Comparison of ENCODE assay signal across 8 cellular contexts in the genomic region with DNA sequence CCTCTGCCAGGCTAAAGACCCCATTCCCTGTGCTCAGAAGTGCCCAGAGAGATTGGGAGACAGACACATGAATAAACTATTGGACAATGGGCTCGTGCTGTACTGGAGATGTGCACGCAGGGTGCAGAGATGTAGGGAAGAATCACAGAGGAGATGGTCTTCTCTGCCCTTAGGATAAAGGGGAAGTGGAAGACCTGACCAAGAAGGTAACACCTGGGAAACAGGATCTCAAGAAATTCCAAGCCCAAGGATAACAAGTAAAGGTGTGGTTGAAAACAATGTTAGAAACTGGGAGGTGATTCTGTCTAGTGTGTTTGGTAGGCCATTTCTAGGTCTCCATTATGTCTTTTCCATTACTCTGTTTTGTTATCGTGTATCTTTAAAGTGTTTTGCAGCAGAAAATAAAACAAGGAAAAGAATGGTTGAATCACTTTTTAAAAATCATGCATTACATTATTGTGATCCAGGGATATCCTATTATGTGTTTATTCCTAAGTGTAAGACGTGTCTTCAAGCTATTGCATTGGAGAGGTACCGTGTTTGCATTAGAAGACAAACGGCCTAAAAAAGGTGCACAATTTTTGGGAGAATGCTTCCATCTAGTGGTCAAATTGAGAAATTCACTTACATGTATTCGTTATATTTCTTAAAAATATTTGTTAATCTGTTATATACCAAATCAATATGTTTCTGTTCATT. TPM values are rescaled to one million over a fixed set of nuclear protein-coding genes. Genes with fewer than 3 reads are reported as not detected.
DNase-seq lines count a peak whose midpoint lies in the region; ATAC-seq, FAIRE-seq and TF ChIP-seq lines count a peak whose summit lies in the region.

No MANE protein-coding gene starts in this region.

- H3K27me3 ChIP-seq in Panc1 (ENCODE audit: control insufficient read depth, insufficient read depth, low read length) (peaks cover 2% of the 10 kb centered on the region; the same call in 1 of the 2 replicates), pancreas (no peaks in the 10 kb centered on the region)

- CTCF ChIA-PET in Panc1 (lab: Charles Lee): no interaction called here

- no peaks in the 10 kb centered on the region for H3K9me3 Mint-ChIP-seq in activated naive CD8-positive, alpha-beta T cell treated with anti-CD3 and anti-CD28 coated beads, Interleukin-2, amount 50 U/mL, for 24 hours

- H3K4me1 ChIP-seq in Panc1 (ENCODE audit: control insufficient read depth, insufficient read depth, low read length) (no peaks in the 10 kb centered on the region), pancreas (no peaks in the 10 kb centered on the region)

- intact Hi-C loops in Panc1 (cut with micrococcal nuclease; ENCODE audit: unreplicated experiment): loop anchor here (5.0 to 10.0 kb wide), 4 partner anchors 341 to 864 kb away; no protein-coding TSS in a partner anchor
- intact Hi-C loops in pancreas (cut with DNase I): no loop called here

- no peaks in the 10 kb centered on the region for H3K36me3 Mint-ChIP-seq in activated naive CD8-positive, alpha-beta T cell treated with anti-CD3 and anti-CD28 coated beads, Interleukin-2, amount 50 U/mL, for 24 hours (ENCODE audit: low read depth)

- H3K27me3 Mint-ChIP-seq in activated naive CD8-positive, alpha-beta T cell treated with anti-CD3 and anti-CD28 coated beads, Interleukin-2, amount 50 U/mL, for 24 hours: peaks cover 9% of the 10 kb centered on the region

- H3K9me3 ChIP-seq in Panc1 (ENCODE audit: control insufficient read depth, insufficient read depth, low read depth, low read length): no peaks in the 10 kb centered on the region
- no peaks in the 10 kb centered on the region for H3K9me3 ChIP-seq in pancreas

- in situ Hi-C loops in Panc1 (cut with HindIII; ENCODE audit: low pct_unique_long_range_greater_than_20kb, low sequenced_read_pairs): no loop called here

- no peak overlapping the region for H3K4me3 Mint-ChIP-seq in activated naive CD8-positive, alpha-beta T cell treated with anti-CD3 and anti-CD28 coated beads, Interleukin-2, amount 50 U/mL, for 24 hours

- H3K4me3 ChIP-seq in LNCaP clone FGC (ENCODE audit: low read depth, low read length): no peak overlapping the region
- H3K4me3 ChIP-seq in Panc1 (ENCODE audit: low read depth in 2 of 2, low read length in 2 of 2): no peak overlapping the region
- no peak overlapping the region for H3K4me3 ChIP-seq in pancreas

- peak; percentile 56 for TF ChIP-seq CTCF in LNCaP clone FGC (IDR thresholded peaks at IDR 0.05; ENCODE audit: control insufficient read depth, extremely low read depth, insufficient read depth)
- peak; percentile 67; the same call in 1 of the 2 replicates for TF ChIP-seq CTCF in Panc1 (IDR thresholded peaks at IDR 0.05)
- TF ChIP-seq CTCF in pancreas (IDR thresholded peaks at IDR 0.05): peak; percentile 38 to 63 (median 50)

- peak; percentile 90 for FAIRE-seq in pancreas (lab: Jason Lieb, UNC)

- DNase-seq in DMS53 treated with DMSO at 0.1 percent for 48 hours (lab: John Stamatoyannopoulos, UW; ENCODE audit: unreplicated experiment): peak; percentile 60
- DNase-seq in LNCaP clone FGC (ENCODE audit: low read depth): peak; percentile 42
- DNase-seq in Panc1 (ENCODE audit: low read depth, low spot score): peak; percentile 30
- DNase-seq in erythroblast (lab: John Stamatoyannopoulos, UW): peak; percentile 48 to 74
- DNase-seq in pancreas: no peak
- no peak for DNase-seq in activated CD4-positive, alpha-beta T cell treated with anti-CD3 and anti-CD28 coated beads, Interleukin-2, amount 50 U/mL, for 48 hours
- no peak for DNase-seq in activated naive CD8-positive, alpha-beta T cell treated with anti-CD3 and anti-CD28 coated beads, Interleukin-2, amount 50 U/mL, for 24 hours

- no peak for TF ChIP-seq POLR2A in erythroblast (IDR thresholded peaks at IDR 0.05; ENCODE audit: low read length)

- H3K27ac Mint-ChIP-seq in activated naive CD8-positive, alpha-beta T cell treated with anti-CD3 and anti-CD28 coated beads, Interleukin-2, amount 50 U/mL, for 24 hours: no peak overlapping the region

- no TSS peak for BruUV-seq in Panc1 (replicated peaks; lab: Mats Ljungman, UMichigan)

- ATAC-seq in GM21381 (IDR thresholded peaks at IDR 0.05; ENCODE audit: unreplicated experiment) (peak; percentile 71), Panc1 (peak; percentile 79), pancreas (peak in 3 of 4 donors; percentile 64 to 79 (median 70))
- ATAC-seq in activated naive CD8-positive, alpha-beta T cell treated with anti-CD3 and anti-CD28 coated beads, Interleukin-2, amount 50 U/mL, for 24 hours: no peak

- H3K27ac ChIP-seq in Panc1 (ENCODE audit: low read length) (no peak overlapping the region), pancreas (no peak overlapping the region)

- WGBS in pancreas, 2 donors: 22 to 25% methylated on average over 7 of the region's 7 CpGs

- POLR2A ChIA-PET in Panc1 (lab: Charles Lee): no interaction called here

- no peaks in the 10 kb centered on the region for H3K36me3 ChIP-seq in Panc1 (ENCODE audit: control insufficient read depth, insufficient read depth, low read length)
- H3K36me3 ChIP-seq in pancreas: no peaks in the 10 kb centered on the region

- H3K4me1 Mint-ChIP-seq in activated naive CD8-positive, alpha-beta T cell treated with anti-CD3 and anti-CD28 coated beads, Interleukin-2, amount 50 U/mL, for 24 hours: no peaks in the 10 kb centered on the region

RNA-seq across cellular contexts. Expression of gene KCTD3, which starts 40.8 kb away (rescaled TPM):
- total RNA-seq in Panc1 (2021; ENCODE audit: unreplicated experiment) (34.7 TPM), pancreas (10 to 100 TPM; 18.3 to 36.4 (median 24.8) TPM)
- polyA plus RNA-seq in Panc1 (2012; ENCODE audit: insufficient read length): 15.3 TPM
- polyA plus RNA-seq in pancreas: 10 to 100 TPM; 20.4 to 34.9 TPM

Comparison
In these comparisons a context has a peak if more than half of its experiments do, and no peak if none do; other contexts are left out.
1. DNase-seq: peak in DMS53 treated with DMSO at 0.1 percent for 48 hours (single experiment), LNCaP clone FGC (single experiment), Panc1 (single experiment) and erythroblast (2 of 2); none in pancreas (0 of 6), activated CD4-positive, alpha-beta T cell treated with anti-CD3 and anti-CD28 coated beads, Interleukin-2, amount 50 U/mL, for 48 hours (0 of 2) and activated naive CD8-positive, alpha-beta T cell treated with anti-CD3 and anti-CD28 coated beads, Interleukin-2, amount 50 U/mL, for 24 hours (single experiment).
2. Peak in every context shown above with its lines, with median percentiles within 50 percentile points of each other: CTCF ChIP-seq.